ENCODE assay signal across 1 cellular context in the genomic region with DNA sequence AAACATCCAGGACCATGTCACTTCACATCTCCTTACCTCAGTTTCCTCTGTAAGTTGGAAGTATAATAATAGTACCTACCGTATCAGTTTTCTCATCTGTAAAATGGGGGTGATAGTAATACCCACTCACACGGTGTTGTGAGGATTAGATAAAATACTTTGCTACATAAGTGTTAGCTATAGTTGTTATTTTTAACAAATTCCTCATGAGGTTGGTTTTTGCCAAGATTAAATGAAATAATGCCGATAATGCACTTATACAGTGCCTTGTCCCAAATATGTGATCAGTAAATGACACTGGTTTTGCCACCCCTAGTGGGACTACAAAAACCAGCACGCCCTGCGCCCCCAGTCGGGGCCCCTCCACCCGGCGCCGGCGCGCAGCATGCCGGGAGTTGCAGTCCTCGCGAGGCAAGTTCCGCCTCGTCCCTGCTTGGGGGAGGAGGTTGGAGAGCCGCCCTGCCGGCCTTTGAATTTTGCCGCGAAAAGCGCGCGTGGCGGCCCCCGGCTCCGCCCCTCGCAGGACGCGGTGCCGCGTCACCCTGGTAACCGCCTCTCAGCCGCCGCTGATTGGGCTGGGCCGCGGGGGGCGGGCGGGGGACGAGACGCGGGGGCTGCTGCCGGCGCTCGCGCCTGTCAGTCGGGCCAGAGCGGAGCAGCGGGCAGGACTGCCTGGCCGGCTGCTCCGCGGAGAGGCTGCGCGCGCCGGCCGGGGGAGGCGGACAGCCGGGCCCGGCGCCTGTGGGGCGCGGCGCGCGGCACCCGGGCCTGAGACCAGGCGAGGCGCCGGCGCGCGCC.
TF ChIP-seq lines count a peak whose summit lies in the region.

TSS of gene FAM222A (plus strand) at position 639 of the 798 bp plus-strand sequence. CDS start 30,322 bp downstream, outside the sequence.

TF ChIP-seq in HEK293, 187 proteins besides CTCF, POLR2A, EP300 and RAD21 (continued from another document and continues in another):
- TF ChIP-seq ZNF335 (tag by site-specific recombination; conservative IDR thresholded peaks at IDR 0.05) (peak; percentile 72), ZNF2 (tag by site-specific recombination; IDR thresholded peaks at IDR 0.05) (no peak), FEZF1 (tag by site-specific recombination; IDR thresholded peaks at IDR 0.05) (no peak), ZBTB11 (tag by site-specific recombination; conservative IDR thresholded peaks at IDR 0.05; ENCODE audit: low read depth) (peak; percentile 50), ELK4 (IDR thresholded peaks at IDR 0.05; ENCODE audit: borderline replicate concordance, low read depth, low read length) (no peak), ZFHX2 (tag by site-specific recombination; conservative IDR thresholded peaks at IDR 0.05) (peak; percentile 24; the same call in 1 of the 2 replicates), ZNF677 (tag by site-specific recombination; IDR thresholded peaks at IDR 0.05) (no peak), REST (tag by site-specific recombination; IDR thresholded peaks at IDR 0.05) (no peak), ZNF175 (tag by site-specific recombination; IDR thresholded peaks at IDR 0.05) (no peak), ZNF544 (tag by site-specific recombination; IDR thresholded peaks at IDR 0.05) (no peak), ZNF362 (tag by site-specific recombination; IDR thresholded peaks at IDR 0.05) (no peak), BCL6B (tag by site-specific recombination; IDR thresholded peaks at IDR 0.05) (no peak), ZNF549 (tag by site-specific recombination; IDR thresholded peaks at IDR 0.05) (no peak), IKZF3 (tag by site-specific recombination; IDR thresholded peaks at IDR 0.05) (no peak), ZNF561 (tag by site-specific recombination; IDR thresholded peaks at IDR 0.05; ENCODE audit: borderline replicate concordance) (peak; percentile 50; the same call in 1 of the 2 replicates), ZNF148 (tag by site-specific recombination; IDR thresholded peaks at IDR 0.05; ENCODE audit: borderline replicate concordance) (no peak), ZSCAN5A (tag by site-specific recombination; IDR thresholded peaks at IDR 0.05) (no peak), MEIS1 (CRISPR knock-in tag; IDR thresholded peaks at IDR 0.05; ENCODE audit: borderline replicate concordance) (no peak), BCL11B (tag by site-specific recombination; IDR thresholded peaks at IDR 0.05; ENCODE audit: low read depth) (no peak), KLF9 (tag by site-specific recombination; IDR thresholded peaks at IDR 0.05; ENCODE audit: low read depth) (0 out of 2 replicates have a peak, but pooled peaks have one; percentile 39), ZNF157 (tag by site-specific recombination; IDR thresholded peaks at IDR 0.05) (no peak), ZNF391 (tag by site-specific recombination; IDR thresholded peaks at IDR 0.05; ENCODE audit: borderline replicate concordance, low read depth) (no peak), ZBTB8A (tag by site-specific recombination; IDR thresholded peaks at IDR 0.05) (no peak), ZNF146 (tag by site-specific recombination; IDR thresholded peaks at IDR 0.05) (no peak), ZNF560 (tag by site-specific recombination; IDR thresholded peaks at IDR 0.05; ENCODE audit: borderline replicate concordance) (no peak), OVOL3 (tag by site-specific recombination; IDR thresholded peaks at IDR 0.05) (no peak), ZNF704 (tag by site-specific recombination; IDR thresholded peaks at IDR 0.05) (no peak)
- TF ChIP-seq, protein P1, sequence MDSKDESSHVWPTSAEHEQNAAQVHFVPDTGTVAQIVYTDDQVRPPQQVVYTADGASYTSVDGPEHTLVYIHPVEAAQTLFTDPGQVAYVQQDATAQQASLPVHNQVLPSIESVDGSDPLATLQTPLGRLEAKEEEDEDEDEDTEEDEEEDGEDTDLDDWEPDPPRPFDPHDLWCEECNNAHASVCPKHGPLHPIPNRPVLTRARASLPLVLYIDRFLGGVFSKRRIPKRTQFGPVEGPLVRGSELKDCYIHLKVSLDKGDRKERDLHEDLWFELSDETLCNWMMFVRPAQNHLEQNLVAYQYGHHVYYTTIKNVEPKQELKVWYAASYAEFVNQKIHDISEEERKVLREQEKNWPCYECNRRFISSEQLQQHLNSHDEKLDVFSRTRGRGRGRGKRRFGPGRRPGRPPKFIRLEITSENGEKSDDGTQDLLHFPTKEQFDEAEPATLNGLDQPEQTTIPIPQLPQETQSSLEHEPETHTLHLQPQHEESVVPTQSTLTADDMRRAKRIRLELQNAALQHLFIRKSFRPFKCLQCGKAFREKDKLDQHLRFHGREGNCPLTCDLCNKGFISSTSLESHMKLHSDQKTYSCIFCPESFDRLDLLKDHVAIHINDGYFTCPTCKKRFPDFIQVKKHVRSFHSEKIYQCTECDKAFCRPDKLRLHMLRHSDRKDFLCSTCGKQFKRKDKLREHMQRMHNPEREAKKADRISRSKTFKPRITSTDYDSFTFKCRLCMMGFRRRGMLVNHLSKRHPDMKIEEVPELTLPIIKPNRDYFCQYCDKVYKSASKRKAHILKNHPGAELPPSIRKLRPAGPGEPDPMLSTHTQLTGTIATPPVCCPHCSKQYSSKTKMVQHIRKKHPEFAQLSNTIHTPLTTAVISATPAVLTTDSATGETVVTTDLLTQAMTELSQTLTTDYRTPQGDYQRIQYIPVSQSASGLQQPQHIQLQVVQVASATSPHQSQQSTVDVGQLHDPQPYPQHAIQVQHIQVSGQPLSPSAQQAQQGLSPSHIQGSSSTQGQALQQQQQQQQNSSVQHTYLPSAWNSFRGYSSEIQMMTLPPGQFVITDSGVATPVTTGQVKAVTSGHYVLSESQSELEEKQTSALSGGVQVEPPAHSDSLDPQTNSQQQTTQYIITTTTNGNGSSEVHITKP (tag by site-specific recombination; IDR thresholded peaks at IDR 0.05): peak; percentile 9; the same call in 1 of the 2 replicates
- TF ChIP-seq, protein P2, sequence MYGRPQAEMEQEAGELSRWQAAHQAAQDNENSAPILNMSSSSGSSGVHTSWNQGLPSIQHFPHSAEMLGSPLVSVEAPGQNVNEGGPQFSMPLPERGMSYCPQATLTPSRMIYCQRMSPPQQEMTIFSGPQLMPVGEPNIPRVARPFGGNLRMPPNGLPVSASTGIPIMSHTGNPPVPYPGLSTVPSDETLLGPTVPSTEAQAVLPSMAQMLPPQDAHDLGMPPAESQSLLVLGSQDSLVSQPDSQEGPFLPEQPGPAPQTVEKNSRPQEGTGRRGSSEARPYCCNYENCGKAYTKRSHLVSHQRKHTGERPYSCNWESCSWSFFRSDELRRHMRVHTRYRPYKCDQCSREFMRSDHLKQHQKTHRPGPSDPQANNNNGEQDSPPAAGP (tag by site-specific recombination; IDR thresholded peaks at IDR 0.05): 0 out of 2 replicates have a peak, but pooled peaks have one; percentile 15
